Comparison of ENCODE assay signal across 1 cellular context in genomic region chr17:50684612-50685333, GRCh38.
TF ChIP-seq lines count a peak whose summit lies in the region.

No MANE protein-coding gene starts in this region.

TF ChIP-seq in HepG2, 621 proteins besides CTCF, POLR2A, EP300 and RAD21 (continued from another document and continues in another):
- TF ChIP-seq, protein P1, sequence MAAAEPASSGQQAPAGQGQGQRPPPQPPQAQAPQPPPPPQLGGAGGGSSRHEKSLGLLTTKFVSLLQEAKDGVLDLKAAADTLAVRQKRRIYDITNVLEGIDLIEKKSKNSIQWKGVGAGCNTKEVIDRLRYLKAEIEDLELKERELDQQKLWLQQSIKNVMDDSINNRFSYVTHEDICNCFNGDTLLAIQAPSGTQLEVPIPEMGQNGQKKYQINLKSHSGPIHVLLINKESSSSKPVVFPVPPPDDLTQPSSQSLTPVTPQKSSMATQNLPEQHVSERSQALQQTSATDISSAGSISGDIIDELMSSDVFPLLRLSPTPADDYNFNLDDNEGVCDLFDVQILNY (CRISPR knock-in tag; conservative IDR thresholded peaks at IDR 0.05): no peak
- TF ChIP-seq MTF1 (CRISPR knock-in tag; IDR thresholded peaks at IDR 0.05): no peak; the same call in 1 of the 2 replicates
- peak; percentile 92 for TF ChIP-seq TEAD3 (CRISPR knock-in tag; optimal IDR thresholded peaks at IDR 0.05; ENCODE audit: borderline replicate concordance)
- TF ChIP-seq TAF1 (CRISPR knock-in tag; IDR thresholded peaks at IDR 0.05): peak; percentile 96
- no peak for TF ChIP-seq ZNF432 (CRISPR knock-in tag; IDR thresholded peaks at IDR 0.05; ENCODE audit: borderline replicate concordance)
- peak; percentile 85 for TF ChIP-seq ZMAT3 (CRISPR knock-in tag; conservative IDR thresholded peaks at IDR 0.05)
- peak; percentile 17; the same call in 1 of the 2 replicates for TF ChIP-seq SMC3 (IDR thresholded peaks at IDR 0.05; ENCODE audit: low read length)
- peak; percentile 62; the same call in 1 of the 2 replicates for TF ChIP-seq ZFP82 (CRISPR knock-in tag; IDR thresholded peaks at IDR 0.05; ENCODE audit: borderline replicate concordance)
- no peak for TF ChIP-seq ZFAT (CRISPR knock-in tag; conservative IDR thresholded peaks at IDR 0.05)
- TF ChIP-seq CBX2 (IDR thresholded peaks at IDR 0.05; ENCODE audit: low read depth, low read length): no peak
- TF ChIP-seq CBX2 (CRISPR knock-in tag; IDR thresholded peaks at IDR 0.05; ENCODE audit: low read depth): no peak; the same call in 1 of the 2 replicates
- TF ChIP-seq ZNF230 (CRISPR knock-in tag; IDR thresholded peaks at IDR 0.05): no peak; the same call in 1 of the 2 replicates
- TF ChIP-seq PLRG1 (conservative IDR thresholded peaks at IDR 0.05): no peak
- peak; percentile 90 for TF ChIP-seq ZNF335 (CRISPR knock-in tag; IDR thresholded peaks at IDR 0.05)
- TF ChIP-seq ZNF841 (CRISPR knock-in tag; IDR thresholded peaks at IDR 0.05; ENCODE audit: borderline replicate concordance): peak; percentile 79; the same call in 1 of the 2 replicates
- TF ChIP-seq ZNF296 (CRISPR knock-in tag; conservative IDR thresholded peaks at IDR 0.05): no peak; the same call in none of the 2 replicates
- TF ChIP-seq, protein P2, sequence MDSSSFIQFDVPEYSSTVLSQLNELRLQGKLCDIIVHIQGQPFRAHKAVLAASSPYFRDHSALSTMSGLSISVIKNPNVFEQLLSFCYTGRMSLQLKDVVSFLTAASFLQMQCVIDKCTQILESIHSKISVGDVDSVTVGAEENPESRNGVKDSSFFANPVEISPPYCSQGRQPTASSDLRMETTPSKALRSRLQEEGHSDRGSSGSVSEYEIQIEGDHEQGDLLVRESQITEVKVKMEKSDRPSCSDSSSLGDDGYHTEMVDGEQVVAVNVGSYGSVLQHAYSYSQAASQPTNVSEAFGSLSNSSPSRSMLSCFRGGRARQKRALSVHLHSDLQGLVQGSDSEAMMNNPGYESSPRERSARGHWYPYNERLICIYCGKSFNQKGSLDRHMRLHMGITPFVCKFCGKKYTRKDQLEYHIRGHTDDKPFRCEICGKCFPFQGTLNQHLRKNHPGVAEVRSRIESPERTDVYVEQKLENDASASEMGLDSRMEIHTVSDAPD (CRISPR knock-in tag; IDR thresholded peaks at IDR 0.05): peak; percentile 96
- TF ChIP-seq, protein P3, sequence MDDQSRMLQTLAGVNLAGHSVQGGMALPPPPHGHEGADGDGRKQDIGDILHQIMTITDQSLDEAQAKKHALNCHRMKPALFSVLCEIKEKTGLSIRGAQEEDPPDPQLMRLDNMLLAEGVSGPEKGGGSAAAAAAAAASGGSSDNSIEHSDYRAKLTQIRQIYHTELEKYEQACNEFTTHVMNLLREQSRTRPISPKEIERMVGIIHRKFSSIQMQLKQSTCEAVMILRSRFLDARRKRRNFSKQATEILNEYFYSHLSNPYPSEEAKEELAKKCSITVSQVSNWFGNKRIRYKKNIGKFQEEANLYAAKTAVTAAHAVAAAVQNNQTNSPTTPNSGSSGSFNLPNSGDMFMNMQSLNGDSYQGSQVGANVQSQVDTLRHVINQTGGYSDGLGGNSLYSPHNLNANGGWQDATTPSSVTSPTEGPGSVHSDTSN (CRISPR knock-in tag; IDR thresholded peaks at IDR 0.05; ENCODE audit: borderline replicate concordance): no peak
- peak; percentile 98 for TF ChIP-seq ZNF788 (CRISPR knock-in tag; IDR thresholded peaks at IDR 0.05; ENCODE audit: borderline replicate concordance)
- TF ChIP-seq ZNF878 (CRISPR knock-in tag; IDR thresholded peaks at IDR 0.05): peak; percentile 95
- peak; percentile 53; the same call in 1 of the 2 replicates for TF ChIP-seq JUNB (CRISPR knock-in tag; IDR thresholded peaks at IDR 0.05; ENCODE audit: borderline replicate concordance)
- peak; percentile 96 for TF ChIP-seq ZNF431 (CRISPR knock-in tag; IDR thresholded peaks at IDR 0.05; ENCODE audit: borderline replicate concordance, low read depth)
- TF ChIP-seq, protein P4, sequence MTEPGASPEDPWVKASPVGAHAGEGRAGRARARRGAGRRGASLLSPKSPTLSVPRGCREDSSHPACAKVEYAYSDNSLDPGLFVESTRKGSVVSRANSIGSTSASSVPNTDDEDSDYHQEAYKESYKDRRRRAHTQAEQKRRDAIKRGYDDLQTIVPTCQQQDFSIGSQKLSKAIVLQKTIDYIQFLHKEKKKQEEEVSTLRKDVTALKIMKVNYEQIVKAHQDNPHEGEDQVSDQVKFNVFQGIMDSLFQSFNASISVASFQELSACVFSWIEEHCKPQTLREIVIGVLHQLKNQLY (CRISPR knock-in tag; IDR thresholded peaks at IDR 0.05): peak; percentile 87; the same call in 1 of the 2 replicates
- TF ChIP-seq ZNF614 (CRISPR knock-in tag; IDR thresholded peaks at IDR 0.05; ENCODE audit: borderline replicate concordance): peak; percentile 98
- TF ChIP-seq JUN (CRISPR knock-in tag; IDR thresholded peaks at IDR 0.05): peak; percentile 94
- TF ChIP-seq ZNF337 (CRISPR knock-in tag; IDR thresholded peaks at IDR 0.05; ENCODE audit: borderline replicate concordance, low read depth): peak; percentile 50; the same call in 1 of the 2 replicates
- TF ChIP-seq ZNF276 (CRISPR knock-in tag; IDR thresholded peaks at IDR 0.05; ENCODE audit: low read depth): peak; percentile 85; the same call in 1 of the 2 replicates
- TF ChIP-seq THYN1 (CRISPR knock-in tag; IDR thresholded peaks at IDR 0.05; ENCODE audit: borderline replicate concordance, low read depth): no peak
- peak; percentile 79; the same call in 1 of the 2 replicates for TF ChIP-seq KDM4B (CRISPR knock-in tag; IDR thresholded peaks at IDR 0.05)
- TF ChIP-seq SETDB1 (CRISPR knock-in tag; IDR thresholded peaks at IDR 0.05; ENCODE audit: borderline replicate concordance): no peak
- TF ChIP-seq SPEN (CRISPR knock-in tag; IDR thresholded peaks at IDR 0.05; ENCODE audit: low read depth): peak; percentile 99
- TF ChIP-seq BCLAF1 (IDR thresholded peaks at IDR 0.05): no peak
- peak; percentile 72 for TF ChIP-seq KLF9 (CRISPR knock-in tag; IDR thresholded peaks at IDR 0.05; ENCODE audit: low read depth)
- peak; percentile 89 for TF ChIP-seq SRY (CRISPR knock-in tag; IDR thresholded peaks at IDR 0.05)
- TF ChIP-seq TFAP4 (IDR thresholded peaks at IDR 0.05; ENCODE audit: borderline replicate concordance, low read depth): peak; percentile 84; the same call in 1 of the 2 replicates
- peak; percentile 74 for TF ChIP-seq AFF4 (CRISPR knock-in tag; IDR thresholded peaks at IDR 0.05)
- no peak for TF ChIP-seq ZNF850 (CRISPR knock-in tag; conservative IDR thresholded peaks at IDR 0.05)
- TF ChIP-seq, protein P5, sequence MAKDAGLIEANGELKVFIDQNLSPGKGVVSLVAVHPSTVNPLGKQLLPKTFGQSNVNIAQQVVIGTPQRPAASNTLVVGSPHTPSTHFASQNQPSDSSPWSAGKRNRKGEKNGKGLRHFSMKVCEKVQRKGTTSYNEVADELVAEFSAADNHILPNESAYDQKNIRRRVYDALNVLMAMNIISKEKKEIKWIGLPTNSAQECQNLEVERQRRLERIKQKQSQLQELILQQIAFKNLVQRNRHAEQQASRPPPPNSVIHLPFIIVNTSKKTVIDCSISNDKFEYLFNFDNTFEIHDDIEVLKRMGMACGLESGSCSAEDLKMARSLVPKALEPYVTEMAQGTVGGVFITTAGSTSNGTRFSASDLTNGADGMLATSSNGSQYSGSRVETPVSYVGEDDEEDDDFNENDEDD (CRISPR knock-in tag; IDR thresholded peaks at IDR 0.05; ENCODE audit: borderline replicate concordance): peak; percentile 76; the same call in 1 of the 2 replicates
- peak; percentile 80 for TF ChIP-seq MXD3 (CRISPR knock-in tag; IDR thresholded peaks at IDR 0.05)
- no peak for TF ChIP-seq NCOA1 (CRISPR knock-in tag; IDR thresholded peaks at IDR 0.05)
- peak; percentile 98 for TF ChIP-seq FOXO1 (CRISPR knock-in tag; IDR thresholded peaks at IDR 0.05)
- TF ChIP-seq MAFG (CRISPR knock-in tag; IDR thresholded peaks at IDR 0.05): no peak
- TF ChIP-seq BHLHE40 (IDR thresholded peaks at IDR 0.05; ENCODE audit: low read length): peak; percentile 69; the same call in 1 of the 2 replicates
- peak; percentile 88 for TF ChIP-seq PRDM10 (CRISPR knock-in tag; IDR thresholded peaks at IDR 0.05; ENCODE audit: low read depth)
